19 cellular contexts compared by ENCODE assay signal in genomic region chr5:1090538-1090937, GRCh38. TPM values are rescaled to one million over a fixed set of nuclear protein-coding genes. Genes with fewer than 3 reads are reported as not detected.
DNase-seq lines count a peak whose midpoint lies in the region; ATAC-seq and TF ChIP-seq lines count a peak whose summit lies in the region.
"Had no signal": no experiment of that assay in that cellular context is flagged by ENCODE, and none has a peak within 500 bp of the region (broad histone marks: within the 10 kb centered on the region; RNA-seq: fewer than 3 reads in every experiment).

No MANE protein-coding gene starts in this region.

- H3K4me2 ChIP-seq in IMR-90 (ENCODE audit: low read depth, low read length) = no peak overlapping the region
- H3K4me2 ChIP-seq: KMS-11 had no signal

- no peak overlapping the region for H2BK20ac ChIP-seq in IMR-90 (ENCODE audit: low read depth, low read length)

- H2AK5ac ChIP-seq in IMR-90 (ENCODE audit: low read depth, low read length) = no peak overlapping the region

- no peak overlapping the region for H2AK9ac ChIP-seq in IMR-90 (replicated peaks; ENCODE audit: low read depth, low read length, poor library complexity)

- H4K8ac ChIP-seq in IMR-90 (ENCODE audit: low read depth in 2 of 2, low read length in 2 of 2) = no peak overlapping the region

- no peak overlapping the region for H3K4me3 ChIP-seq in IMR-90 (ENCODE audit: insufficient read depth, low read depth, low read length)
- no peak overlapping the region for H3K4me3 ChIP-seq in heart right ventricle
- no peak overlapping the region for H3K4me3 ChIP-seq in psoas muscle
- no peak overlapping the region for H3K4me3 ChIP-seq in lower lobe of right lung

- no peak for TF ChIP-seq RAD21 in IMR-90 (IDR thresholded peaks at IDR 0.05; ENCODE audit: low read length)

- no peak for TF ChIP-seq CTCF in IMR-90 (conservative IDR thresholded peaks at IDR 0.05; ENCODE audit: low read depth, low read length)
- TF ChIP-seq CTCF in heart right ventricle (IDR thresholded peaks at IDR 0.05) = no peak
- no peak for TF ChIP-seq CTCF in psoas muscle (IDR thresholded peaks at IDR 0.05)
- no peak for TF ChIP-seq CTCF in lower lobe of right lung (IDR thresholded peaks at IDR 0.05)

- H3K9me3 ChIP-seq in IMR-90 (ENCODE audit: control insufficient read depth, insufficient read depth, low read length) (no peaks in the 10 kb centered on the region), heart right ventricle (no peaks in the 10 kb centered on the region), psoas muscle (no peaks in the 10 kb centered on the region), lower lobe of right lung (no peaks in the 10 kb centered on the region)

- H3K4ac ChIP-seq in IMR-90 (ENCODE audit: low read depth, low read length) = no peak overlapping the region

- no peak overlapping the region for H2BK5ac ChIP-seq in IMR-90 (ENCODE audit: low read depth, low read length, poor library complexity, severe bottlenecking)

- dilution Hi-C loops in IMR-90 (cut with HindIII; ENCODE audit: low sequenced_read_pairs, unreplicated experiment) = no loop called here

- no peak overlapping the region for H2BK120ac ChIP-seq in IMR-90 (ENCODE audit: low read depth, low read length)

- H4K91ac ChIP-seq in IMR-90 (ENCODE audit: insufficient read depth, low read depth, low read length) = no peak overlapping the region

- H3K36me3 ChIP-seq in IMR-90 (ENCODE audit: control insufficient read depth, insufficient read depth, low read length) = peaks cover 19% of the 10 kb centered on the region; the same call in 1 of the 2 replicates
- H3K36me3 ChIP-seq in heart right ventricle = peaks cover 0 to 95% (median 34%) of the 10 kb centered on the region in 9 donors
- H3K36me3 ChIP-seq in psoas muscle (ENCODE audit: insufficient read depth in 1 of 2, low read depth in 1 of 2) = peaks cover 0 to 4% of the 10 kb centered on the region in 2 donors
- peaks cover 86% of the 10 kb centered on the region for H3K36me3 ChIP-seq in lower lobe of right lung

- DNase-seq in IMR-90 (peak; percentile 21), astrocyte of the hippocampus (ENCODE audit: low read depth, low spot score) (peak; percentile 57), heart right ventricle (peak; percentile 66 to 70), psoas muscle (peak; percentile 61 to 71), SHP77 (lab: John Stamatoyannopoulos, UW) (no peak), lower lobe of right lung (no peak), DMS53 (lab: John Stamatoyannopoulos, UW) (no peak)
- DNase-seq: activated CD4-positive, alpha-beta T cell treated with anti-CD3 and anti-CD28 coated beads, Interleukin-2, amount 50 U/mL, for 1 hour; activated CD8-positive, alpha-beta memory T cell treated with anti-CD3 and anti-CD28 coated beads, Interleukin-2, amount 50 U/mL, for 48 hours; activated gamma-delta T cell; anterior cingulate cortex; effector memory CD8-positive, alpha-beta T cell; kidney glomerular epithelial cell; NCI-H1048; NCI-H2029 treated with DMSO at 0.1 percent for 48 hours; nucleus accumbens; stimulated activated naive CD8-positive, alpha-beta T cell treated with anti-CD3 and anti-CD28 coated beads, Interleukin-15, amount 100 ng/mL, for 72 hours had no signal

- in situ Hi-C loops in IMR-90 (cut with MboI; ENCODE audit: low sequenced_read_pairs) = no loop called here

- intact Hi-C loops in IMR-90 (cut with micrococcal nuclease) (no loop called here), heart right ventricle (cut with DNase I) (loop anchor here in 4 of 10 donors (5.0 kb wide), 4 partner anchors 33 to 47 kb away; no protein-coding TSS in a partner anchor), psoas muscle (cut with DNase I) (no loop called here), lower lobe of right lung (cut with DNase I) (no loop called here)

- POLR2A ChIA-PET in IMR-90 (lab: Charles Lee; ENCODE audit: unreplicated experiment) = no interaction called here

- no TSS peak for BruUV-seq in IMR-90 (replicated peaks; lab: Mats Ljungman, UMichigan)

- H3K14ac ChIP-seq in IMR-90 (replicated peaks; ENCODE audit: low read depth, low read length) = no peak overlapping the region

- H3K27me3 ChIP-seq in IMR-90 (ENCODE audit: control insufficient read depth, insufficient read depth, low read length) (no peaks in the 10 kb centered on the region), heart right ventricle (no peaks in the 10 kb centered on the region), psoas muscle (ENCODE audit: insufficient read depth in 3 of 3, low read length in 2 of 3) (peaks cover 0 to 16% (median 2%) of the 10 kb centered on the region in 3 donors), lower lobe of right lung (ENCODE audit: low read depth) (no peaks in the 10 kb centered on the region)

- no peaks in the 10 kb centered on the region; the same call in 1 of the 2 replicates for H4K20me1 ChIP-seq in IMR-90 (ENCODE audit: insufficient read depth, low read length)

- no peak for TF ChIP-seq POLR2A in IMR-90 (IDR thresholded peaks at IDR 0.05; ENCODE audit: low read depth, low read length)

- H4K5ac ChIP-seq in IMR-90 (ENCODE audit: low read depth, low read length) = no peak overlapping the region

- no peak overlapping the region for H2BK15ac ChIP-seq in IMR-90 (ENCODE audit: low read depth, low read length)

- no peak overlapping the region for H3K23ac ChIP-seq in IMR-90 (ENCODE audit: low read depth, low read length)

- no peaks in the 10 kb centered on the region for H3K79me1 ChIP-seq in IMR-90 (ENCODE audit: low read depth in 1 of 2, low read length in 2 of 2)

- no peak overlapping the region for H3K56ac ChIP-seq in IMR-90 (ENCODE audit: extremely low read depth, insufficient read depth, low read length)

- H3K27ac ChIP-seq in IMR-90 (ENCODE audit: insufficient read depth, low read length) (no peak overlapping the region), heart right ventricle (peak overlapping the region in 9 of 10 donors; percentile 59 to 77 (median 70)), psoas muscle (no peak overlapping the region), lower lobe of right lung (no peak overlapping the region)
- H3K27ac ChIP-seq: KMS-11 had no signal

- no peak overlapping the region for H3K9ac ChIP-seq in IMR-90 (ENCODE audit: low read depth, low read length)
- H3K9ac ChIP-seq: KMS-11 had no signal

- H3K9me1 ChIP-seq in IMR-90 (ENCODE audit: insufficient read depth, low read length) = no peaks in the 10 kb centered on the region

- no peaks in the 10 kb centered on the region for H3K4me1 ChIP-seq in IMR-90 (ENCODE audit: control insufficient read depth, insufficient read depth, low read length)
- peaks cover 17 to 68% (median 26%) of the 10 kb centered on the region in 9 donors for H3K4me1 ChIP-seq in heart right ventricle
- H3K4me1 ChIP-seq in psoas muscle = no peaks in the 10 kb centered on the region
- H3K4me1 ChIP-seq in lower lobe of right lung = no peaks in the 10 kb centered on the region

- no peak overlapping the region for H2AFZ ChIP-seq in IMR-90 (replicated peaks; ENCODE audit: low read length, poor library complexity)

- no peak overlapping the region for H3K18ac ChIP-seq in IMR-90 (ENCODE audit: low read depth, low read length)

- 70% methylated on average over 10 of the region's 16 CpGs; no CpG with 5 or more reads in 1 of the 2 experiments for WGBS in IMR-90 (ENCODE audit: extremely low coverage in 2 of 2, insufficient read length in 1 of 2), 2 experiments
- WGBS in heart right ventricle, 2 donors = 39 to 51% methylated on average over 16 of the region's 16 CpGs
- WGBS in psoas muscle, 3 donors = 69 to 73% (median 71%) methylated on average over 16 of the region's 16 CpGs

- ATAC-seq in IMR-90 (ENCODE audit: low read depth) (peak; percentile 57; the same call in 1 of the 2 replicates), heart right ventricle (peak; percentile 5 to 72 (median 48)), psoas muscle (no peak), lower lobe of right lung (no peak), HG03378 (IDR thresholded peaks at IDR 0.05; ENCODE audit: unreplicated experiment) (no peak)
- ATAC-seq: effector memory CD8-positive, alpha-beta T cell; stimulated activated naive CD8-positive, alpha-beta T cell treated with anti-CD3 and anti-CD28 coated beads, Interleukin-15, amount 100 ng/mL, for 72 hours had no signal

- CTCF ChIA-PET in IMR-90 (lab: Yijun Ruan, JAX) = no interaction called here

TF ChIP-seq in IMR-90, 13 proteins besides CTCF, POLR2A, EP300 and RAD21 (continues in another document):
- TF ChIP-seq CHD1 (IDR thresholded peaks at IDR 0.05; ENCODE audit: low read depth, low read length) (no peak), MAFK (IDR thresholded peaks at IDR 0.05; ENCODE audit: low read depth, low read length) (no peak), FOS (IDR thresholded peaks at IDR 0.05; ENCODE audit: low read depth, low read length) (no peak), CEBPB (IDR thresholded peaks at IDR 0.05; ENCODE audit: low read depth, low read length) (no peak), NFE2L2 (IDR thresholded peaks at IDR 0.05; ENCODE audit: low read depth, low read length) (no peak), MAZ (IDR thresholded peaks at IDR 0.05; ENCODE audit: borderline replicate concordance, low read depth, low read length) (no peak), SMC3 (IDR thresholded peaks at IDR 0.05; ENCODE audit: low read depth, low read length) (no peak), MXI1 (IDR thresholded peaks at IDR 0.05; ENCODE audit: borderline replicate concordance, low read depth, low read length) (no peak), RCOR1 (IDR thresholded peaks at IDR 0.05; ENCODE audit: insufficient replicate concordance, low read length) (no peak), ELK1 (IDR thresholded peaks at IDR 0.05; ENCODE audit: borderline replicate concordance, low read depth, low read length) (no peak)

RNA-seq across cellular contexts. Expression of gene SLC12A7, which starts 21.3 kb away (rescaled TPM):
- total RNA-seq in IMR-90 (2012; rRNA removed) (3.0 and 3.3 TPM in 2 replicates), heart right ventricle (100 to 1,000 TPM; 122 to 208 (median 146) TPM), psoas muscle (10 to 100 TPM in 3 of 4 donors, 1 to 10 TPM in 1; 4.5 to 22.0 (median 15.1) TPM), lower lobe of right lung (49.5 TPM)
- polyA plus RNA-seq in IMR-90 (2012; rRNA removed) (6.1 and 7.5 TPM in 2 replicates), heart right ventricle (100 to 1,000 TPM in 1 of 2 donors, 10 to 100 TPM in 1; 36.3 to 145 TPM), psoas muscle (1 to 10 TPM; 2.3 to 3.8 (median 2.3) TPM)
- polyA plus RNA-seq in IMR-90 (2012; cell fraction: cytosol; rRNA removed) = 3.3 and 6.6 TPM in 2 replicates
- 22.0 and 39.5 TPM in 2 replicates for polyA plus RNA-seq in IMR-90 (2012; cell fraction: nucleus; rRNA removed; ENCODE audit: low replicate concordance)

Comparison
In these comparisons a context has a peak if more than half of its experiments do, and no peak if none do; other contexts are left out.
1. ATAC-seq: peak in IMR-90 (single experiment) and heart right ventricle (8 of 8); none in psoas muscle (0 of 4), lower lobe of right lung (0 of 2) and HG03378 (single experiment).
2. DNase-seq: peak in IMR-90 (single experiment), astrocyte of the hippocampus (single experiment), heart right ventricle (2 of 2) and psoas muscle (2 of 2); none in SHP77 (0 of 2), lower lobe of right lung (single experiment) and DMS53 (single experiment).
3. H3K27ac ChIP-seq: peak in heart right ventricle (9 of 10); none in IMR-90 (single experiment), psoas muscle (single experiment) and lower lobe of right lung (single experiment).